In genomic region chr1:155688318-155689121, GRCh38 we compare ENCODE assay signal across 8 cellular contexts. TPM values are rescaled to one million over a fixed set of nuclear protein-coding genes. Genes with fewer than 3 reads are reported as not detected.
A peak's percentile ranks its signal among the peaks of the same experiment; 100 is the strongest.
DNase-seq lines count a peak whose midpoint lies in the region; ATAC-seq, FAIRE-seq and TF ChIP-seq lines count a peak whose summit lies in the region.

DAP3 (plus strand) TSS chr1:155689091; CDS start chr1:155709780, 20,689 bp downstream.
A gene with protein sequence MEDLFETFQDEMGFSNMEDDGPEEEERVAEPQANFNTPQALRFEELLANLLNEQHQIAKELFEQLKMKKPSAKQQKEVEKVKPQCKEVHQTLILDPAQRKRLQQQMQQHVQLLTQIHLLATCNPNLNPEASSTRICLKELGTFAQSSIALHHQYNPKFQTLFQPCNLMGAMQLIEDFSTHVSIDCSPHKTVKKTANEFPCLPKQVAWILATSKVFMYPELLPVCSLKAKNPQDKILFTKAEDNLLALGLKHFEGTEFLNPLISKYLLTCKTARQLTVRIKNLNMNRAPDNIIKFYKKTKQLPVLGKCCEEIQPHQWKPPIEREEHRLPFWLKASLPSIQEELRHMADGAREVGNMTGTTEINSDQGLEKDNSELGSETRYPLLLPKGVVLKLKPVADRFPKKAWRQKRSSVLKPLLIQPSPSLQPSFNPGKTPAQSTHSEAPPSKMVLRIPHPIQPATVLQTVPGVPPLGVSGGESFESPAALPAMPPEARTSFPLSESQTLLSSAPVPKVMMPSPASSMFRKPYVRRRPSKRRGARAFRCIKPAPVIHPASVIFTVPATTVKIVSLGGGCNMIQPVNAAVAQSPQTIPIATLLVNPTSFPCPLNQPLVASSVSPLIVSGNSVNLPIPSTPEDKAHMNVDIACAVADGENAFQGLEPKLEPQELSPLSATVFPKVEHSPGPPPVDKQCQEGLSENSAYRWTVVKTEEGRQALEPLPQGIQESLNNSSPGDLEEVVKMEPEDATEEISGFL (minus strand): TSS chr1:155688774. CDS start chr1:155680436, 8,338 bp downstream.

- H3K4me3 Mint-ChIP-seq in activated naive CD8-positive, alpha-beta T cell treated with anti-CD3 and anti-CD28 coated beads, Interleukin-2, amount 50 U/mL, for 24 hours = peak within 1 kb of the TSS; percentile 96

- peaks cover 62% of the 10 kb centered on the region for H3K4me1 Mint-ChIP-seq in activated naive CD8-positive, alpha-beta T cell treated with anti-CD3 and anti-CD28 coated beads, Interleukin-2, amount 50 U/mL, for 24 hours

- H3K4me1 ChIP-seq in parathyroid adenoma (peaks cover 6% of the 10 kb centered on the region), thyroid gland (peaks cover 17% of the 10 kb centered on the region in 2 donors)

- peaks cover 20% of the 10 kb centered on the region for H3K79me2 ChIP-seq in parathyroid adenoma

- H3K9ac ChIP-seq in parathyroid adenoma = peak within 1 kb of the TSS; percentile 67

- no peaks in the 10 kb centered on the region for H3K27me3 ChIP-seq in parathyroid adenoma (ENCODE audit: control insufficient read depth, insufficient read depth, low read length)
- H3K27me3 ChIP-seq in thyroid gland = no peaks in the 10 kb centered on the region

- 0 to 1% methylated on average over 13 to 48 of the region's 85 CpGs for WGBS in thyroid gland, 2 donors

- peak; percentile 89 for FAIRE-seq in GM12891 (lab: Jason Lieb, UNC)

- H3K4me3 ChIP-seq in parathyroid adenoma (ENCODE audit: low read depth, low read length) (peak within 1 kb of the TSS; percentile 98), thyroid gland (replicated peaks in 1 of 3) (peak within 1 kb of the TSS; percentile 59 to 87 (median 83))

- TF ChIP-seq POLR2A in GM12891 (IDR thresholded peaks at IDR 0.05; ENCODE audit: low read depth, low read length) (peak; percentile 77), thyroid gland (IDR thresholded peaks at IDR 0.05) (peak; percentile 40 to 65)

- peak within 1 kb of the TSS; percentile 98 for H3K27ac ChIP-seq in parathyroid adenoma
- H3K27ac ChIP-seq in thyroid gland = peak within 1 kb of the TSS; percentile 90 to 98 (median 95)

- DNase-seq in GM12891 (ENCODE audit: insufficient read length, low spot score) (peak; percentile 88), NCI-H146 (lab: John Stamatoyannopoulos, UW) (peak; percentile 91), T follicular helper cell (ENCODE audit: low read depth) (peak; percentile 85), Right ventricle myocardium superior (peak; percentile 94), thyroid gland (peak; percentile 92 to 93)
- DNase-seq in activated naive CD8-positive, alpha-beta T cell treated with anti-CD3 and anti-CD28 coated beads, Interleukin-2, amount 50 U/mL, for 24 hours = peak; percentile 90

- intact Hi-C loops in Right ventricle myocardium superior (cut with DNase I) = no loop called here
- intact Hi-C loops in thyroid gland (cut with DNase I) = no loop called here

- peak within 1 kb of the TSS; percentile 94 for H3K27ac Mint-ChIP-seq in activated naive CD8-positive, alpha-beta T cell treated with anti-CD3 and anti-CD28 coated beads, Interleukin-2, amount 50 U/mL, for 24 hours

- H3K27me3 Mint-ChIP-seq in activated naive CD8-positive, alpha-beta T cell treated with anti-CD3 and anti-CD28 coated beads, Interleukin-2, amount 50 U/mL, for 24 hours = no peaks in the 10 kb centered on the region

- peak; percentile 86 for ATAC-seq in HG02798 (IDR thresholded peaks at IDR 0.05; ENCODE audit: poor library complexity, unreplicated experiment)
- ATAC-seq in activated naive CD8-positive, alpha-beta T cell treated with anti-CD3 and anti-CD28 coated beads, Interleukin-2, amount 50 U/mL, for 24 hours = peak; percentile 84
- peak; percentile 96 for ATAC-seq in Right ventricle myocardium superior (ENCODE audit: poor library complexity)

- H3K9me3 ChIP-seq in parathyroid adenoma (ENCODE audit: control insufficient read depth, low read length) = no peaks in the 10 kb centered on the region
- no peaks in the 10 kb centered on the region for H3K9me3 ChIP-seq in thyroid gland

- H3K36me3 ChIP-seq in parathyroid adenoma (ENCODE audit: control insufficient read depth, insufficient read depth, low read length) (no peaks in the 10 kb centered on the region), thyroid gland (no peaks in the 10 kb centered on the region)

- H3K4me2 ChIP-seq in parathyroid adenoma (ENCODE audit: low read length) = peak within 1 kb of the TSS; percentile 95

- no peaks in the 10 kb centered on the region for H3K9me3 Mint-ChIP-seq in activated naive CD8-positive, alpha-beta T cell treated with anti-CD3 and anti-CD28 coated beads, Interleukin-2, amount 50 U/mL, for 24 hours

- H3K36me3 Mint-ChIP-seq in activated naive CD8-positive, alpha-beta T cell treated with anti-CD3 and anti-CD28 coated beads, Interleukin-2, amount 50 U/mL, for 24 hours (ENCODE audit: low read depth) = peaks cover 45% of the 10 kb centered on the region

- TF ChIP-seq CTCF in parathyroid adenoma (IDR thresholded peaks at IDR 0.05) (no peak), thyroid gland (IDR thresholded peaks at IDR 0.05) (peak in 2 of 6 experiments; percentile 10 to 36)

- H2AFZ ChIP-seq in parathyroid adenoma = peak within 1 kb of the TSS; percentile 92

TF ChIP-seq in GM12891, 5 proteins besides CTCF, POLR2A, EP300 and RAD21:
- TF ChIP-seq SPI1 (IDR thresholded peaks at IDR 0.05; ENCODE audit: low read depth, low read length) (no peak), PAX5 (IDR thresholded peaks at IDR 0.05; ENCODE audit: insufficient read depth, low read length, severe bottlenecking) (no peak), POLR2AphosphoS5 (IDR thresholded peaks at IDR 0.05; ENCODE audit: low read depth, low read length) (peak; percentile 56), TAF1 (IDR thresholded peaks at IDR 0.05; ENCODE audit: low read depth, low read length) (peak; percentile 67; the same call in 1 of the 2 replicates), POU2F2 (IDR thresholded peaks at IDR 0.05; ENCODE audit: low read depth, low read length) (no peak)

RNA-seq across cellular contexts. Expression of gene DAP3, which starts in this region (rescaled TPM):
- 94.4 TPM for polyA plus RNA-seq in GM12891 (2012; ENCODE audit: low read depth, missing spikeins)
- total RNA-seq in Right ventricle myocardium superior = 113 TPM
- total RNA-seq in thyroid gland = 100 to 1,000 TPM in 3 of 4 donors, 10 to 100 TPM in 1; 70.8 to 141 (median 106) TPM

RNA-seq across cellular contexts. Expression of the second gene that starts in this region (rescaled TPM):
- 39.6 TPM for polyA plus RNA-seq in GM12891 (2012; ENCODE audit: low read depth, missing spikeins)
- 59.9 TPM for total RNA-seq in Right ventricle myocardium superior
- total RNA-seq in thyroid gland = 100 to 1,000 TPM in 2 of 4 donors, 10 to 100 TPM in 2; 61.7 to 172 (median 94.6) TPM

Comparison
In these comparisons a context has a peak if more than half of its experiments do, and no peak if none do; other contexts are left out.
1. Peak in every context shown above with its lines: DNase-seq, ATAC-seq, H3K4me3 ChIP-seq and H3K27ac ChIP-seq.